Comparison of ENCODE assay signal across 17 cellular contexts in genomic region chr13:110345266-110345665, GRCh38. TPM values are rescaled to one million over a fixed set of nuclear protein-coding genes. Genes with fewer than 3 reads are reported as not detected.
"Had no signal": no experiment of that assay in that cellular context is flagged by ENCODE, and none has a peak within 500 bp of the region (broad histone marks: within the 10 kb centered on the region; RNA-seq: fewer than 3 reads in every experiment).

No MANE protein-coding gene starts in this region.

- H3K9ac ChIP-seq: parathyroid adenoma had no signal

- H3K9me3 ChIP-seq: suprapubic skin had no signal

- H3K4me3 ChIP-seq: hepatocyte, suprapubic skin had no signal

- H3K36me3 ChIP-seq: suprapubic skin had no signal

- H3K27me3 ChIP-seq: hepatocyte, suprapubic skin had no signal

- H3K4me1 ChIP-seq: parathyroid adenoma had no signal

- H3K27ac ChIP-seq: hepatocyte, parathyroid adenoma, suprapubic skin had no signal

- DNase-seq: activated CD4-positive, alpha-beta T cell treated with anti-CD3 and anti-CD28 coated beads for 48 hours; activated CD8-positive, alpha-beta memory T cell treated with anti-CD3 and anti-CD28 coated beads, Interleukin-2, amount 50 U/mL, for 4 hours; activated CD8-positive, alpha-beta T cell treated with anti-CD3 and anti-CD28 coated beads for 36 hours; activated gamma-delta T cell; activated T-cell treated with anti-CD3 and anti-CD28 coated beads, Interleukin-2, amount 50 U/mL, for 72 hours; cerebellar nuclear complex; endodermal cell; erythroblast; islet precursor cell; naive B cell; stimulated activated CD4-positive, alpha-beta T cell treated with anti-CD3 and anti-CD28 coated beads, Interleukin-15, amount 100 ng/mL, for 24 hours; stimulated activated CD4-positive, alpha-beta T cell treated with anti-CD3 and anti-CD28 coated beads, Interleukin-4, amount 100 ng/mL, for 1 hour; stimulated activated naive CD4-positive, alpha-beta T cell; T-helper 2 cell had no signal

RNA-seq across cellular contexts. Expression of gene COL4A2, which starts 38.2 kb away (rescaled TPM):
- total RNA-seq: activated CD8-positive, alpha-beta T cell treated with anti-CD3 and anti-CD28 coated beads for 36 hours; activated T-cell treated with anti-CD3 and anti-CD28 coated beads, Interleukin-2, amount 50 U/mL, for 72 hours had no signal

RNA-seq across cellular contexts. Expression of gene COL4A1, which starts 38.3 kb away (rescaled TPM):
- total RNA-seq: activated CD8-positive, alpha-beta T cell treated with anti-CD3 and anti-CD28 coated beads for 36 hours had no signal
